Comparison of ENCODE assay signal across 25 cellular contexts in genomic region chr12:95852133-95852532, GRCh38.
"Had no signal": no experiment of that assay in that cellular context is flagged by ENCODE, and none has a peak within 500 bp of the region (broad histone marks: within the 10 kb centered on the region; RNA-seq: fewer than 3 reads in every experiment).

No MANE protein-coding gene starts in this region.

- H3K4me2 ChIP-seq: hepatocyte had no signal

- H3K79me2 ChIP-seq: hepatocyte, parathyroid adenoma had no signal

- H3K27me3 ChIP-seq: hepatocyte, right atrium auricular region, right lobe of liver, suprapubic skin, uterus had no signal

- H3K27ac ChIP-seq: heart right ventricle, hepatocyte, left ventricle myocardium inferior, neutrophil, parathyroid adenoma, right atrium auricular region, right lobe of liver, skin epidermis, suprapubic skin, thoracic aorta, tibial artery, uterus had no signal

- H3K9ac ChIP-seq: parathyroid adenoma had no signal

- H3K9me3 Mint-ChIP-seq: naive thymus-derived CD4-positive, alpha-beta T cell; natural killer cell treated with Interleukin-12 subunit alpha and Interleukin-12 subunit beta and Interleukin-15 and Interleukin-18, amount 100 ng/mL, for 72 hours had no signal

- DNase-seq: heart right ventricle; islet precursor cell; left ventricle myocardium inferior; midbrain; mucosa of descending colon; naive thymus-derived CD4-positive, alpha-beta T cell; occipital lobe; right lobe of liver; stimulated activated CD4-positive, alpha-beta T cell treated with anti-CD3 and anti-CD28 coated beads, Interleukin-12 subunit alpha, Interleukin-12 subunit beta, amount 100 ng/mL, for 4 hours; stimulated activated CD4-positive, alpha-beta T cell treated with anti-CD3 and anti-CD28 coated beads, Interleukin-15, amount 100 ng/mL, for 24 hours; stimulated activated CD4-positive, alpha-beta T cell treated with anti-CD3 and anti-CD28 coated beads, Interleukin-2, amount 100 ng/mL, for 24 hours; stimulated activated CD4-positive, alpha-beta T cell treated with anti-CD3 and anti-CD28 coated beads, Interleukin-4, amount 100 ng/mL, for 1 hour; stimulated activated naive CD4-positive, alpha-beta T cell treated with Interleukin-2 at 50 U/mL for 16 hours; tibial artery; trophoblast cell; uterus had no signal

- H3K4me3 Mint-ChIP-seq: naive thymus-derived CD4-positive, alpha-beta T cell; natural killer cell treated with Interleukin-12 subunit alpha and Interleukin-12 subunit beta and Interleukin-15 and Interleukin-18, amount 100 ng/mL, for 72 hours had no signal

- H3K9me3 ChIP-seq: heart right ventricle, left ventricle myocardium inferior, mucosa of descending colon, neutrophil, right atrium auricular region, right lobe of liver, suprapubic skin, thoracic aorta, tibial artery, uterus had no signal

- H3K4me1 ChIP-seq: heart right ventricle, left ventricle myocardium inferior, parathyroid adenoma, right atrium auricular region, suprapubic skin, tibial artery, uterus had no signal

- ATAC-seq: mucosa of descending colon had no signal

- H3K36me3 ChIP-seq: heart right ventricle, left ventricle myocardium inferior, neutrophil, right atrium auricular region, right lobe of liver, suprapubic skin, thoracic aorta, tibial artery, uterus had no signal

- H3K27ac Mint-ChIP-seq: naive thymus-derived CD4-positive, alpha-beta T cell; natural killer cell treated with Interleukin-12 subunit alpha and Interleukin-12 subunit beta and Interleukin-15 and Interleukin-18, amount 100 ng/mL, for 72 hours had no signal

- H3K4me3 ChIP-seq: heart right ventricle, hepatocyte, left ventricle myocardium inferior, lung, mucosa of descending colon, right atrium auricular region, right lobe of liver, skin epidermis, suprapubic skin, thoracic aorta, tibial artery, uterus had no signal

- H2AFZ ChIP-seq: hepatocyte, parathyroid adenoma had no signal
